2 cellular contexts compared by ENCODE assay signal in the genomic region with DNA sequence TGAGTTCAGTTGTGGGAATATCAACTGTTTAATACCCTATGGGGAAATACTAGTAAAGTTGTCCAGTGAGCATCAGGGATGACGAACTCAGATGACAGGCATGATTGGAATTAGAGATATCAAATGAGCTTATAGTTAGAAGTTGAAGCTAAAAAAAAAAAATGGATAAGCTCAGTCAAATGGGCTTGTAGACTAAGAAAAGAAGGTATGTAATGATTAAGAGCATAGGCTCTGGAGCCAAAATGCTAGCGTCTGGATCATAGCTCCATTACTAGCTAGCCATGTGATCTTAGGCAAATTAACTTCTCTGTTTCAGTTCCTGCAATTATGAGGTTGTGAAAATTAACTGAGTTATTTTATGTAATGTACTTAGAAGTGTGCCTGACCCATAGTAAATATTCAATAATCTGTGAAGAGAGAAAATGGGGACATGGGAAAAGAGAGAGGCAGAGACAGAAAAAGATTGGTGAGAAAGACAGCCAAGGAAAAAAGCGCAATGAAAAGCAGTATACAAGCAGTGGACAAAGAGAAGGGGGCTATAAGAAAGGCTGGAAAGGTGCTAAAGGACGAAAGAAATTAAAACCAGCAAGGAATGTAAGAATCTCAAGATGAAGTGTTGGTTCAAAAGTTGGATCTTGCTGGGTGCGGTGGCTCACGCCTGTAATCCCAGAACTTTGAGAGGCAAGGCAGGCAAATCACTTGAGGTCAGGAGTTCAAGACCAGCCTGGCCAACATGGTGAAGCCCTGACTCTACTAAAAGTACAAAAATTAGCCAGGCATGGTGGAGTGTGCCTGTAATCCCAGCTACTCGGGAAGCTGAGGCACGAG.
TF ChIP-seq lines count a peak whose summit lies in the region.

No MANE protein-coding gene starts in this region.

TF ChIP-seq in IMR-90, 13 proteins besides CTCF, POLR2A, EP300 and RAD21 (continued from another document):
- TF ChIP-seq MAFK (IDR thresholded peaks at IDR 0.05; ENCODE audit: low read depth, low read length) (no peak), SMC3 (IDR thresholded peaks at IDR 0.05; ENCODE audit: low read depth, low read length) (no peak), FOS (IDR thresholded peaks at IDR 0.05; ENCODE audit: low read depth, low read length) (peak; percentile 72; the same call in 1 of the 2 replicates), NFE2L2 (IDR thresholded peaks at IDR 0.05; ENCODE audit: low read depth, low read length) (no peak), MXI1 (IDR thresholded peaks at IDR 0.05; ENCODE audit: borderline replicate concordance, low read depth, low read length) (no peak), MAZ (IDR thresholded peaks at IDR 0.05; ENCODE audit: borderline replicate concordance, low read depth, low read length) (no peak), RFX5 (IDR thresholded peaks at IDR 0.05; ENCODE audit: low read depth, low read length) (no peak)
- TF ChIP-seq, protein P1, sequence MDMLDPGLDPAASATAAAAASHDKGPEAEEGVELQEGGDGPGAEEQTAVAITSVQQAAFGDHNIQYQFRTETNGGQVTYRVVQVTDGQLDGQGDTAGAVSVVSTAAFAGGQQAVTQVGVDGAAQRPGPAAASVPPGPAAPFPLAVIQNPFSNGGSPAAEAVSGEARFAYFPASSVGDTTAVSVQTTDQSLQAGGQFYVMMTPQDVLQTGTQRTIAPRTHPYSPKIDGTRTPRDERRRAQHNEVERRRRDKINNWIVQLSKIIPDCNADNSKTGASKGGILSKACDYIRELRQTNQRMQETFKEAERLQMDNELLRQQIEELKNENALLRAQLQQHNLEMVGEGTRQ (IDR thresholded peaks at IDR 0.05; ENCODE audit: low read depth, low read length): peak; percentile 70
- TF ChIP-seq, protein P2, sequence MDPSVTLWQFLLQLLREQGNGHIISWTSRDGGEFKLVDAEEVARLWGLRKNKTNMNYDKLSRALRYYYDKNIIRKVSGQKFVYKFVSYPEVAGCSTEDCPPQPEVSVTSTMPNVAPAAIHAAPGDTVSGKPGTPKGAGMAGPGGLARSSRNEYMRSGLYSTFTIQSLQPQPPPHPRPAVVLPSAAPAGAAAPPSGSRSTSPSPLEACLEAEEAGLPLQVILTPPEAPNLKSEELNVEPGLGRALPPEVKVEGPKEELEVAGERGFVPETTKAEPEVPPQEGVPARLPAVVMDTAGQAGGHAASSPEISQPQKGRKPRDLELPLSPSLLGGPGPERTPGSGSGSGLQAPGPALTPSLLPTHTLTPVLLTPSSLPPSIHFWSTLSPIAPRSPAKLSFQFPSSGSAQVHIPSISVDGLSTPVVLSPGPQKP (IDR thresholded peaks at IDR 0.05; ENCODE audit: borderline replicate concordance, low read depth, low read length): no peak

TF ChIP-seq in K562, 482 proteins besides CTCF, POLR2A, EP300 and RAD21 (continued from another document and continues in another):
- TF ChIP-seq JUND (IDR thresholded peaks at IDR 0.05; ENCODE audit: borderline replicate concordance, low read depth, low read length) (no peak), JUND (tag; IDR thresholded peaks at IDR 0.05; ENCODE audit: borderline replicate concordance, low read depth, low read length) (0 out of 3 replicates have a peak, but pooled peaks have one; percentile 17), FOXK2 (conservative IDR thresholded peaks at IDR 0.05 in 1 of 2, IDR thresholded peaks at IDR 0.05 in 1 of 2; ENCODE audit: low read depth in 2 of 2) (no peak), FOSL1 (tag; conservative IDR thresholded peaks at IDR 0.05) (peak; percentile 60), NFATC3 (IDR thresholded peaks at IDR 0.05) (no peak), SRSF3 (IDR thresholded peaks at IDR 0.05; ENCODE audit: insufficient read depth, low read length) (no peak), SMAD3 (CRISPR knock-in tag; conservative IDR thresholded peaks at IDR 0.05) (no peak), NEUROD1 (IDR thresholded peaks at IDR 0.05; ENCODE audit: borderline replicate concordance, low read depth, low read length, partially characterized antibody) (no peak), POLR2AphosphoS5 (IDR thresholded peaks at IDR 0.05; ENCODE audit: control insufficient read depth, insufficient read depth, low read depth, low read length) (no peak), SP1 (CRISPR knock-in tag; IDR thresholded peaks at IDR 0.05) (no peak), RBM34 (IDR thresholded peaks at IDR 0.05; ENCODE audit: borderline replicate concordance, insufficient read depth, low read length) (no peak), JUN (IDR thresholded peaks at IDR 0.05; ENCODE audit: borderline replicate concordance, low read depth, low read length) (no peak), JUN (CRISPR knock-in tag; IDR thresholded peaks at IDR 0.05; ENCODE audit: borderline replicate concordance) (no peak), ZNF436 (CRISPR knock-in tag; IDR thresholded peaks at IDR 0.05) (no peak)
- TF ChIP-seq, protein P3, sequence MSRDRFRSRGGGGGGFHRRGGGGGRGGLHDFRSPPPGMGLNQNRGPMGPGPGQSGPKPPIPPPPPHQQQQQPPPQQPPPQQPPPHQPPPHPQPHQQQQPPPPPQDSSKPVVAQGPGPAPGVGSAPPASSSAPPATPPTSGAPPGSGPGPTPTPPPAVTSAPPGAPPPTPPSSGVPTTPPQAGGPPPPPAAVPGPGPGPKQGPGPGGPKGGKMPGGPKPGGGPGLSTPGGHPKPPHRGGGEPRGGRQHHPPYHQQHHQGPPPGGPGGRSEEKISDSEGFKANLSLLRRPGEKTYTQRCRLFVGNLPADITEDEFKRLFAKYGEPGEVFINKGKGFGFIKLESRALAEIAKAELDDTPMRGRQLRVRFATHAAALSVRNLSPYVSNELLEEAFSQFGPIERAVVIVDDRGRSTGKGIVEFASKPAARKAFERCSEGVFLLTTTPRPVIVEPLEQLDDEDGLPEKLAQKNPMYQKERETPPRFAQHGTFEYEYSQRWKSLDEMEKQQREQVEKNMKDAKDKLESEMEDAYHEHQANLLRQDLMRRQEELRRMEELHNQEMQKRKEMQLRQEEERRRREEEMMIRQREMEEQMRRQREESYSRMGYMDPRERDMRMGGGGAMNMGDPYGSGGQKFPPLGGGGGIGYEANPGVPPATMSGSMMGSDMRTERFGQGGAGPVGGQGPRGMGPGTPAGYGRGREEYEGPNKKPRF (IDR thresholded peaks at IDR 0.05; ENCODE audit: low read depth, low read length): no peak
- TF ChIP-seq, protein P4, sequence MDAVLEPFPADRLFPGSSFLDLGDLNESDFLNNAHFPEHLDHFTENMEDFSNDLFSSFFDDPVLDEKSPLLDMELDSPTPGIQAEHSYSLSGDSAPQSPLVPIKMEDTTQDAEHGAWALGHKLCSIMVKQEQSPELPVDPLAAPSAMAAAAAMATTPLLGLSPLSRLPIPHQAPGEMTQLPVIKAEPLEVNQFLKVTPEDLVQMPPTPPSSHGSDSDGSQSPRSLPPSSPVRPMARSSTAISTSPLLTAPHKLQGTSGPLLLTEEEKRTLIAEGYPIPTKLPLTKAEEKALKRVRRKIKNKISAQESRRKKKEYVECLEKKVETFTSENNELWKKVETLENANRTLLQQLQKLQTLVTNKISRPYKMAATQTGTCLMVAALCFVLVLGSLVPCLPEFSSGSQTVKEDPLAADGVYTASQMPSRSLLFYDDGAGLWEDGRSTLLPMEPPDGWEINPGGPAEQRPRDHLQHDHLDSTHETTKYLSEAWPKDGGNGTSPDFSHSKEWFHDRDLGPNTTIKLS (IDR thresholded peaks at IDR 0.05; ENCODE audit: borderline replicate concordance, low read depth): no peak
- TF ChIP-seq, protein P5, sequence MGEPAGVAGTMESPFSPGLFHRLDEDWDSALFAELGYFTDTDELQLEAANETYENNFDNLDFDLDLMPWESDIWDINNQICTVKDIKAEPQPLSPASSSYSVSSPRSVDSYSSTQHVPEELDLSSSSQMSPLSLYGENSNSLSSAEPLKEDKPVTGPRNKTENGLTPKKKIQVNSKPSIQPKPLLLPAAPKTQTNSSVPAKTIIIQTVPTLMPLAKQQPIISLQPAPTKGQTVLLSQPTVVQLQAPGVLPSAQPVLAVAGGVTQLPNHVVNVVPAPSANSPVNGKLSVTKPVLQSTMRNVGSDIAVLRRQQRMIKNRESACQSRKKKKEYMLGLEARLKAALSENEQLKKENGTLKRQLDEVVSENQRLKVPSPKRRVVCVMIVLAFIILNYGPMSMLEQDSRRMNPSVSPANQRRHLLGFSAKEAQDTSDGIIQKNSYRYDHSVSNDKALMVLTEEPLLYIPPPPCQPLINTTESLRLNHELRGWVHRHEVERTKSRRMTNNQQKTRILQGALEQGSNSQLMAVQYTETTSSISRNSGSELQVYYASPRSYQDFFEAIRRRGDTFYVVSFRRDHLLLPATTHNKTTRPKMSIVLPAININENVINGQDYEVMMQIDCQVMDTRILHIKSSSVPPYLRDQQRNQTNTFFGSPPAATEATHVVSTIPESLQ (CRISPR knock-in tag; IDR thresholded peaks at IDR 0.05): no peak
- TF ChIP-seq, protein P6, sequence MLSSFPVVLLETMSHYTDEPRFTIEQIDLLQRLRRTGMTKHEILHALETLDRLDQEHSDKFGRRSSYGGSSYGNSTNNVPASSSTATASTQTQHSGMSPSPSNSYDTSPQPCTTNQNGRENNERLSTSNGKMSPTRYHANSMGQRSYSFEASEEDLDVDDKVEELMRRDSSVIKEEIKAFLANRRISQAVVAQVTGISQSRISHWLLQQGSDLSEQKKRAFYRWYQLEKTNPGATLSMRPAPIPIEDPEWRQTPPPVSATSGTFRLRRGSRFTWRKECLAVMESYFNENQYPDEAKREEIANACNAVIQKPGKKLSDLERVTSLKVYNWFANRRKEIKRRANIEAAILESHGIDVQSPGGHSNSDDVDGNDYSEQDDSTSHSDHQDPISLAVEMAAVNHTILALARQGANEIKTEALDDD (IDR thresholded peaks at IDR 0.05): peak; percentile 26; the same call in 1 of the 2 replicates
- TF ChIP-seq, protein P7, sequence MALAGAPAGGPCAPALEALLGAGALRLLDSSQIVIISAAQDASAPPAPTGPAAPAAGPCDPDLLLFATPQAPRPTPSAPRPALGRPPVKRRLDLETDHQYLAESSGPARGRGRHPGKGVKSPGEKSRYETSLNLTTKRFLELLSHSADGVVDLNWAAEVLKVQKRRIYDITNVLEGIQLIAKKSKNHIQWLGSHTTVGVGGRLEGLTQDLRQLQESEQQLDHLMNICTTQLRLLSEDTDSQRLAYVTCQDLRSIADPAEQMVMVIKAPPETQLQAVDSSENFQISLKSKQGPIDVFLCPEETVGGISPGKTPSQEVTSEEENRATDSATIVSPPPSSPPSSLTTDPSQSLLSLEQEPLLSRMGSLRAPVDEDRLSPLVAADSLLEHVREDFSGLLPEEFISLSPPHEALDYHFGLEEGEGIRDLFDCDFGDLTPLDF (CRISPR knock-in tag; IDR thresholded peaks at IDR 0.05): no peak
- TF ChIP-seq, protein P8, sequence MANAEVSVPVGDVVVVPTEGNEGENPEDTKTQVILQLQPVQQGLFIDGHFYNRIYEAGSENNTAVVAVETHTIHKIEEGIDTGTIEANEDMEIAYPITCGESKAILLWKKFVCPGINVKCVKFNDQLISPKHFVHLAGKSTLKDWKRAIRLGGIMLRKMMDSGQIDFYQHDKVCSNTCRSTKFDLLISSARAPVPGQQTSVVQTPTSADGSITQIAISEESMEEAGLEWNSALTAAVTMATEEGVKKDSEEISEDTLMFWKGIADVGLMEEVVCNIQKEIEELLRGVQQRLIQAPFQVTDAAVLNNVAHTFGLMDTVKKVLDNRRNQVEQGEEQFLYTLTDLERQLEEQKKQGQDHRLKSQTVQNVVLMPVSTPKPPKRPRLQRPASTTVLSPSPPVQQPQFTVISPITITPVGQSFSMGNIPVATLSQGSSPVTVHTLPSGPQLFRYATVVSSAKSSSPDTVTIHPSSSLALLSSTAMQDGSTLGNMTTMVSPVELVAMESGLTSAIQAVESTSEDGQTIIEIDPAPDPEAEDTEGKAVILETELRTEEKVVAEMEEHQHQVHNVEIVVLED (CRISPR knock-in tag; IDR thresholded peaks at IDR 0.05): no peak
- TF ChIP-seq, protein P9, sequence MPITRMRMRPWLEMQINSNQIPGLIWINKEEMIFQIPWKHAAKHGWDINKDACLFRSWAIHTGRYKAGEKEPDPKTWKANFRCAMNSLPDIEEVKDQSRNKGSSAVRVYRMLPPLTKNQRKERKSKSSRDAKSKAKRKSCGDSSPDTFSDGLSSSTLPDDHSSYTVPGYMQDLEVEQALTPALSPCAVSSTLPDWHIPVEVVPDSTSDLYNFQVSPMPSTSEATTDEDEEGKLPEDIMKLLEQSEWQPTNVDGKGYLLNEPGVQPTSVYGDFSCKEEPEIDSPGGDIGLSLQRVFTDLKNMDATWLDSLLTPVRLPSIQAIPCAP (CRISPR knock-in tag; IDR thresholded peaks at IDR 0.05; ENCODE audit: borderline replicate concordance): no peak
- TF ChIP-seq, protein P10, sequence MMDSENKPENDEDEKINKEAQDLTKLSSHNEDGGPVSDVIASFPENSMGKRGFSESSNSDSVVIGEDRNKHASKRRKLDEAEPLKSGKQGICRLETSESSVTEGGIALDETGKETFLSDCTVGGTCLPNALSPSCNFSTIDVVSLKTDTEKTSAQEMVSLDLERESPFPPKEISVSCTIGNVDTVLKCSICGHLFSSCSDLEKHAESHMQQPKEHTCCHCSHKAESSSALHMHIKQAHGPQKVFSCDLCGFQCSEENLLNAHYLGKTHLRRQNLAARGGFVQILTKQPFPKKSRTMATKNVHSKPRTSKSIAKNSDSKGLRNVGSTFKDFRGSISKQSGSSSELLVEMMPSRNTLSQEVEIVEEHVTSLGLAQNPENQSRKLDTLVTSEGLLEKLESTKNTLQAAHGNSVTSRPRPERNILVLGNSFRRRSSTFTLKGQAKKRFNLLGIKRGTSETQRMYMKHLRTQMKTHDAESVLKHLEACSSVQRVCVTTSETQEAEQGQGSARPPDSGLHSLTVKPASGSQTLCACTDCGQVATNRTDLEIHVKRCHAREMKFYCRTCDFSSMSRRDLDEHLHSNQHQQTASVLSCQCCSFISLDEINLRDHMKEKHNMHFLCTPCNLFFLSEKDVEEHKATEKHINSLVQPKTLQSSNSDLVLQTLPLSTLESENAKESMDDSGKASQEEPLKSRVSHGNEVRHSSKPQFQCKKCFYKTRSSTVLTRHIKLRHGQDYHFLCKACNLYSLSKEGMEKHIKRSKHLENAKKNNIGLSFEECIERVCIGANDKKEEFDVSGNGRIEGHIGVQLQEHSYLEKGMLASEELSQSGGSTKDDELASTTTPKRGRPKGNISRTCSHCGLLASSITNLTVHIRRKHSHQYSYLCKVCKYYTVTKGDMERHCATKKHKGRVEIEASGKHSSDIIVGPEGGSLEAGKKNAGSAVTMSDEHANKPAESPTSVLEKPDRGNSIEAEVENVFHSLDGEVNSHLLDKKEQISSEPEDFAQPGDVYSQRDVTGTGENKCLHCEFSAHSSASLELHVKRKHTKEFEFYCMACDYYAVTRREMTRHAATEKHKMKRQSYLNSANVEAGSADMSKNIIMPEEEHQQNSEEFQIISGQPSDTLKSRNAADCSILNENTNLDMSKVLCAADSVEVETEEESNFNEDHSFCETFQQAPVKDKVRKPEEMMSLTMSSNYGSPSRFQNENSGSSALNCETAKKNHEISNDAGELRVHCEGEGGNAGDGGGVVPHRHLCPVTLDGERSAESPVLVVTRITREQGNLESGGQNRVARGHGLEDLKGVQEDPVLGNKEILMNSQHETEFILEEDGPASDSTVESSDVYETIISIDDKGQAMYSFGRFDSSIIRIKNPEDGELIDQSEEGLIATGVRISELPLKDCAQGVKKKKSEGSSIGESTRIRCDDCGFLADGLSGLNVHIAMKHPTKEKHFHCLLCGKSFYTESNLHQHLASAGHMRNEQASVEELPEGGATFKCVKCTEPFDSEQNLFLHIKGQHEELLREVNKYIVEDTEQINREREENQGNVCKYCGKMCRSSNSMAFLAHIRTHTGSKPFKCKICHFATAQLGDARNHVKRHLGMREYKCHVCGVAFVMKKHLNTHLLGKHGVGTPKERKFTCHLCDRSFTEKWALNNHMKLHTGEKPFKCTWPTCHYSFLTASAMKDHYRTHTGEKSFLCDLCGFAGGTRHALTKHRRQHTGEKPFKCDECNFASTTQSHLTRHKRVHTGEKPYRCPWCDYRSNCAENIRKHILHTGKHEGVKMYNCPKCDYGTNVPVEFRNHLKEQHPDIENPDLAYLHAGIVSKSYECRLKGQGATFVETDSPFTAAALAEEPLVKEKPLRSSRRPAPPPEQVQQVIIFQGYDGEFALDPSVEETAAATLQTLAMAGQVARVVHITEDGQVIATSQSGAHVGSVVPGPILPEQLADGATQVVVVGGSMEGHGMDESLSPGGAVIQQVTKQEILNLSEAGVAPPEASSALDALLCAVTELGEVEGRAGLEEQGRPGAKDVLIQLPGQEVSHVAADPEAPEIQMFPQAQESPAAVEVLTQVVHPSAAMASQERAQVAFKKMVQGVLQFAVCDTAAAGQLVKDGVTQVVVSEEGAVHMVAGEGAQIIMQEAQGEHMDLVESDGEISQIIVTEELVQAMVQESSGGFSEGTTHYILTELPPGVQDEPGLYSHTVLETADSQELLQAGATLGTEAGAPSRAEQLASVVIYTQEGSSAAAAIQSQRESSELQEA (IDR thresholded peaks at IDR 0.05; ENCODE audit: low read depth): no peak
